In the genomic region with DNA sequence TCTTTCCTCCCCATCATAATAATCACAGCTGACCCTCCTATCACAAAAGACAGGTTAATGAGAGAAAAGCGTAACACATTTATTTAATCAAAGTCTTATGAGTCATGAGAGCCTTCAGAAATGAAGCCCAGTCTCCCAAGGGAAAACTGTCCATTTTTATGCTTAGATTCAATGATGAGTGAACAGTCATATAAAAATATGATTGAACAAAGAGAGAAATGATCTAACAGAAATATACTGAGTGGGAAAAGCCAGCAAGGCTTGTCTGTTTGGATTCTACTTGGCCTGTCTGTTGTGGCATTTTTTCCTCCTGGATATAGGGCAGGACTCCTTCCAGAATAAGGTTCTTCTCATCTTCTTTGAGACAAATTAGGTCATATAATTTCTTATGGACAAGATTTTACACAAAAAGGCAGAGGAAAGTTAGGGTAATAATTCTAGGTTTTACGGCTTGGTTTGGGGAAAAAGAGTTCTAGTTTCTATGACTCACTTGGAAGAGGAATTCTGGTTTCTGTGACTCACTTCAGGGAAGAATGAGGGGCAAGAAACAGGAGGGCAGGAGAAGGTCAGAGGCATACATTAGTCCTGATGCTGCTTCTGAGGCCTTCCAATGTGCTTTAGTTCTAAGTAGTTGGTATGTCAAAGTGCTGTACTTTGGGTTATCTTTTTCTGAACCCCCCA, we compare ENCODE assay signal across 12 cellular contexts.
A peak's percentile ranks its signal among the peaks of the same experiment; 100 is the strongest.
DNase-seq lines count a peak whose midpoint lies in the region; TF ChIP-seq lines count a peak whose summit lies in the region.
"Had no signal": no experiment of that assay in that cellular context is flagged by ENCODE, and none has a peak within 500 bp of the region (broad histone marks: within the 10 kb centered on the region; RNA-seq: fewer than 3 reads in every experiment).

No MANE protein-coding gene starts in this region.

- H3K27ac ChIP-seq in SK-N-SH (ENCODE audit: low read depth in 2 of 2, low read length in 1 of 2) (peak overlapping the region; percentile 64 to 99; a peak in 3 of 4 replicates), sigmoid colon (peak overlapping the region in 3 of 4 donors; percentile 18 to 60 (median 52)), endodermal cell (ENCODE audit: low read depth, low read length) (no peak overlapping the region)

- no peaks in the 10 kb centered on the region for H3K27me3 Mint-ChIP-seq in endodermal cell (ENCODE audit: insufficient read depth)
- H3K27me3 Mint-ChIP-seq: type B pancreatic cell had no signal

- H3K9me2 ChIP-seq in SK-N-SH, result no peaks in the 10 kb centered on the region

- POLR2A ChIA-PET in SK-N-SH (lab: Yijun Ruan, JAX), result no interaction called here

- H3K9ac ChIP-seq in SK-N-SH (peak overlapping the region; percentile 64; the same call in 1 of the 2 replicates), endodermal cell (ENCODE audit: extremely low read depth, low read length, poor library complexity, severe bottlenecking) (no peak overlapping the region)

- no peaks in the 10 kb centered on the region for H3K79me2 ChIP-seq in SK-N-SH (ENCODE audit: insufficient read depth)

- H4K20me1 ChIP-seq in SK-N-SH (ENCODE audit: insufficient read depth), result no peaks in the 10 kb centered on the region

- H2AFZ ChIP-seq in SK-N-SH (ENCODE audit: low read depth), result peak overlapping the region; percentile 48; the same call in 1 of the 2 replicates

- TF ChIP-seq RAD21 in SK-N-SH (IDR thresholded peaks at IDR 0.05; ENCODE audit: low read length), result no peak

- H3K27ac Mint-ChIP-seq in endodermal cell, result no peak overlapping the region
- H3K27ac Mint-ChIP-seq: activated T-helper 1 cell treated with anti-CD3 and anti-CD28 coated beads, Interleukin-12 subunit alpha, Interleukin-12 subunit beta, Interleukin-2, Interleukin-4 antibody, amounts not matched to agents 30 ng/mL and 10 ng/mL and 1 ng/mL, durations not matched to agents 14 hours and 24 hours and 36 hours; type B pancreatic cell had no signal

- no peak overlapping the region for H3K4me3 Mint-ChIP-seq in endodermal cell
- H3K4me3 Mint-ChIP-seq: activated T-helper 1 cell treated with anti-CD3 and anti-CD28 coated beads, Interleukin-12 subunit alpha, Interleukin-12 subunit beta, Interleukin-2, Interleukin-4 antibody, amounts not matched to agents 30 ng/mL and 10 ng/mL and 1 ng/mL, durations not matched to agents 14 hours and 24 hours and 36 hours; type B pancreatic cell had no signal

- H3K4me1 ChIP-seq in SK-N-SH (ENCODE audit: control insufficient read depth in 1 of 2, insufficient read depth in 2 of 2, low read depth in 1 of 2, low read length in 1 of 2) (peaks cover 0 to 38% of the 10 kb centered on the region in 2 experiments; a peak in 3 of 4 replicates), sigmoid colon (peaks cover 0 to 18% (median 10%) of the 10 kb centered on the region in 4 donors), endodermal cell (ENCODE audit: control insufficient read depth, insufficient read depth, low read length) (no peaks in the 10 kb centered on the region)

- 0 out of 4 replicates have a peak overlapping the region, but pooled peaks of 1 of the 2 experiments have one; percentile 7 for H3K4me3 ChIP-seq in SK-N-SH (ENCODE audit: low read depth in 2 of 2, low read length in 1 of 2)
- H3K4me3 ChIP-seq in fibroblast of villous mesenchyme (ENCODE audit: low read depth, low read length), result no peak overlapping the region
- no peak overlapping the region for H3K4me3 ChIP-seq in sigmoid colon
- H3K4me3 ChIP-seq in endodermal cell (ENCODE audit: low read length), result no peak overlapping the region

- 16% methylated on average over 2 of the region's 2 CpGs for WGBS in SK-N-SH (ENCODE audit: low lambda C conversion rate)
- WGBS in sigmoid colon, 2 donors, result 84 to 88% methylated on average over 2 of the region's 2 CpGs
- WGBS in endodermal cell (ENCODE audit: insufficient coverage in 1 of 2, insufficient read length in 1 of 2), 2 experiments, result 60 to 92% methylated on average over 1 to 2 of the region's 2 CpGs

- no peaks in the 10 kb centered on the region for H3K9me3 Mint-ChIP-seq in endodermal cell
- H3K9me3 Mint-ChIP-seq: activated T-helper 1 cell treated with anti-CD3 and anti-CD28 coated beads, Interleukin-12 subunit alpha, Interleukin-12 subunit beta, Interleukin-2, Interleukin-4 antibody, amounts not matched to agents 30 ng/mL and 10 ng/mL and 1 ng/mL, durations not matched to agents 14 hours and 24 hours and 36 hours; type B pancreatic cell had no signal

- peaks cover 11% of the 10 kb centered on the region for H3K4me1 Mint-ChIP-seq in endodermal cell

- TF ChIP-seq CTCF in SK-N-SH (IDR thresholded peaks at IDR 0.05) (no peak), fibroblast of villous mesenchyme (IDR thresholded peaks at IDR 0.05; ENCODE audit: insufficient read depth, low read depth, low read length) (no peak), sigmoid colon (IDR thresholded peaks at IDR 0.05) (no peak), endodermal cell (conservative IDR thresholded peaks at IDR 0.05) (no peak)

- peak; percentile 67 for DNase-seq in GM03348 (ENCODE audit: low spot score)
- no peak for DNase-seq in SK-N-SH
- peak; percentile 77 for DNase-seq in fibroblast of villous mesenchyme (ENCODE audit: low read depth)
- no peak for DNase-seq in sigmoid colon
- DNase-seq in NCI-H446 treated with DMSO at 0.1 percent for 48 hours (lab: John Stamatoyannopoulos, UW), result no peak
- DNase-seq in activated CD4-positive, alpha-beta T cell treated with anti-CD3 and anti-CD28 coated beads for 4 hours, result no peak
- DNase-seq in UCSD-AML1 (lab: John Stamatoyannopoulos, UW; ENCODE audit: unreplicated experiment), result no peak
- DNase-seq in endodermal cell, result no peak
- DNase-seq: KG1, midbrain had no signal

- no peaks in the 10 kb centered on the region for H3K9me3 ChIP-seq in SK-N-SH
- no peaks in the 10 kb centered on the region for H3K9me3 ChIP-seq in sigmoid colon
- no peaks in the 10 kb centered on the region for H3K9me3 ChIP-seq in endodermal cell (ENCODE audit: control insufficient read depth, low read length)

- intact Hi-C loops in sigmoid colon (cut with DNase I), result loop anchor here (5.0 kb wide), 1 partner anchor 134 kb away; no protein-coding TSS in a partner anchor

- H3K4me2 ChIP-seq in SK-N-SH, result peak overlapping the region; percentile 40

- CTCF ChIA-PET in SK-N-SH (lab: Yijun Ruan, JAX), result no interaction called here

- H3K36me3 ChIP-seq in SK-N-SH (replicated peaks in 1 of 2; ENCODE audit: control insufficient read depth in 1 of 2, insufficient read depth in 2 of 2, low read length in 1 of 2) (no peaks in the 10 kb centered on the region), sigmoid colon (no peaks in the 10 kb centered on the region), endodermal cell (ENCODE audit: control insufficient read depth, insufficient read depth, low read length) (no peaks in the 10 kb centered on the region)

- H3F3A ChIP-seq in SK-N-SH (replicated peaks; ENCODE audit: insufficient read depth), result peaks cover 24% of the 10 kb centered on the region

- no peaks in the 10 kb centered on the region for H3K27me3 ChIP-seq in SK-N-SH (ENCODE audit: insufficient read depth)
- H3K27me3 ChIP-seq in sigmoid colon, result no peaks in the 10 kb centered on the region
- no peaks in the 10 kb centered on the region for H3K27me3 ChIP-seq in endodermal cell (ENCODE audit: control insufficient read depth, insufficient read depth, low read length, poor library complexity, severe bottlenecking)

- TF ChIP-seq EP300 in SK-N-SH (IDR thresholded peaks at IDR 0.05; ENCODE audit: borderline replicate concordance in 1 of 2, low read depth in 1 of 2, low read length in 1 of 2), result peak in 1 of 2 experiments; percentile 86; a peak in 2 of 4 replicates
- no peak for TF ChIP-seq EP300 in sigmoid colon (IDR thresholded peaks at IDR 0.05)

- no peak for TF ChIP-seq POLR2A in sigmoid colon (IDR thresholded peaks at IDR 0.05)

- H3K36me3 Mint-ChIP-seq in endodermal cell (ENCODE audit: low read depth), result no peaks in the 10 kb centered on the region
- H3K36me3 Mint-ChIP-seq: type B pancreatic cell had no signal

TF ChIP-seq in SK-N-SH, 30 proteins besides CTCF, POLR2A, EP300 and RAD21 (continues in another document):
- TF ChIP-seq RCOR1 (IDR thresholded peaks at IDR 0.05; ENCODE audit: low read length) (no peak), JUND (IDR thresholded peaks at IDR 0.05) (peak; percentile 95), NRF1 (IDR thresholded peaks at IDR 0.05; ENCODE audit: low read depth, low read length) (no peak), EZH2phosphoT487 (IDR thresholded peaks at IDR 0.05; ENCODE audit: borderline replicate concordance, low read depth) (no peak), GABPA (IDR thresholded peaks at IDR 0.05; ENCODE audit: low read depth) (no peak), POLR2AphosphoS5 (IDR thresholded peaks at IDR 0.05; ENCODE audit: low read depth, low read length) (peak; percentile 56; the same call in 1 of the 2 replicates), FOSL2 (IDR thresholded peaks at IDR 0.05; ENCODE audit: borderline replicate concordance, low read depth) (peak; percentile 99)
- TF ChIP-seq, protein P1, sequence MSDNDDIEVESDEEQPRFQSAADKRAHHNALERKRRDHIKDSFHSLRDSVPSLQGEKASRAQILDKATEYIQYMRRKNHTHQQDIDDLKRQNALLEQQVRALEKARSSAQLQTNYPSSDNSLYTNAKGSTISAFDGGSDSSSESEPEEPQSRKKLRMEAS (IDR thresholded peaks at IDR 0.05; ENCODE audit: low read depth), result no peak

Comparison
In these comparisons a context has a peak if more than half of its experiments do, and no peak if none do; other contexts are left out.
1. DNase-seq: peak in GM03348 (single experiment) and fibroblast of villous mesenchyme (single experiment); none in SK-N-SH (single experiment), sigmoid colon (single experiment), NCI-H446 treated with DMSO at 0.1 percent for 48 hours (single experiment), activated CD4-positive, alpha-beta T cell treated with anti-CD3 and anti-CD28 coated beads for 4 hours (0 of 2), UCSD-AML1 (single experiment) and endodermal cell (single experiment).